1 cellular context compared by ENCODE assay signal in genomic region chr7:38142736-38143135, GRCh38.
A peak's percentile ranks its signal among the peaks of the same experiment; 100 is the strongest.
TF ChIP-seq lines count a peak whose summit lies in the region.

No MANE protein-coding gene starts in this region.

TF ChIP-seq in GM12878, 131 proteins besides CTCF, POLR2A, EP300 and RAD21:
- TF ChIP-seq IRF4 (IDR thresholded peaks at IDR 0.05; ENCODE audit: low read depth, low read length) (no peak), ELK1 (IDR thresholded peaks at IDR 0.05; ENCODE audit: low read depth, low read length) (no peak), ASH2L (IDR thresholded peaks at IDR 0.05; ENCODE audit: borderline replicate concordance, low read depth) (no peak), WRNIP1 (IDR thresholded peaks at IDR 0.05; ENCODE audit: borderline replicate concordance, low read depth, low read length) (no peak), SMAD1 (IDR thresholded peaks at IDR 0.05; ENCODE audit: low read depth, partially characterized antibody) (no peak), ZZZ3 (IDR thresholded peaks at IDR 0.05; ENCODE audit: control insufficient read depth, insufficient read length, low read depth) (no peak), ESRRA (IDR thresholded peaks at IDR 0.05; ENCODE audit: low read length) (no peak), SPI1 (IDR thresholded peaks at IDR 0.05; ENCODE audit: borderline replicate concordance, insufficient read depth, low read depth, low read length) (peak; percentile 74; the same call in 1 of the 2 replicates), IRF3 (IDR thresholded peaks at IDR 0.05) (no peak), RAD51 (IDR thresholded peaks at IDR 0.05) (no peak), MLLT1 (IDR thresholded peaks at IDR 0.05) (no peak), JUND (IDR thresholded peaks at IDR 0.05; ENCODE audit: low read depth, low read length) (no peak), BCL3 (IDR thresholded peaks at IDR 0.05; ENCODE audit: borderline replicate concordance, insufficient read depth, low read depth, low read length, poor library complexity, severe bottlenecking) (no peak), ZNF274 (IDR thresholded peaks at IDR 0.05; ENCODE audit: insufficient read depth, insufficient read length) (no peak), TCF12 (IDR thresholded peaks at IDR 0.05; ENCODE audit: low read depth, low read length) (no peak), BHLHE40 (IDR thresholded peaks at IDR 0.05; ENCODE audit: borderline replicate concordance in 1 of 2, low read depth in 2 of 2, low read length in 1 of 2) (no peak), ZNF217 (IDR thresholded peaks at IDR 0.05) (no peak), TCF3 (IDR thresholded peaks at IDR 0.05; ENCODE audit: borderline replicate concordance, insufficient read depth, low read depth, low read length) (no peak), POU2F2 (IDR thresholded peaks at IDR 0.05; ENCODE audit: borderline replicate concordance, low read depth, low read length) (peak; percentile 75; the same call in 1 of the 3 replicates), ETV6 (conservative IDR thresholded peaks at IDR 0.05 in 1 of 2, IDR thresholded peaks at IDR 0.05 in 1 of 2; ENCODE audit: borderline replicate concordance in 1 of 2, low read depth in 1 of 2) (no peak), POLR2AphosphoS5 (IDR thresholded peaks at IDR 0.05; ENCODE audit: low read length) (no peak), BMI1 (IDR thresholded peaks at IDR 0.05; ENCODE audit: borderline replicate concordance) (no peak), CEBPB (IDR thresholded peaks at IDR 0.05; ENCODE audit: borderline replicate concordance in 1 of 2, low read depth in 2 of 2, low read length in 2 of 2) (no peak), YBX1 (IDR thresholded peaks at IDR 0.05) (no peak), MTA2 (IDR thresholded peaks at IDR 0.05; ENCODE audit: low read depth) (peak; percentile 40; the same call in 1 of the 2 replicates), CEBPZ (IDR thresholded peaks at IDR 0.05; ENCODE audit: low read depth, low read length) (no peak), HSF1 (IDR thresholded peaks at IDR 0.05; ENCODE audit: low read depth, low read length) (no peak)
